In genomic region chr12:1740161-1740948, GRCh38 we compare ENCODE assay signal across 14 cellular contexts. TPM values are rescaled to one million over a fixed set of nuclear protein-coding genes. Genes with fewer than 3 reads are reported as not detected.
DNase-seq lines count a peak whose midpoint lies in the region; ATAC-seq and TF ChIP-seq lines count a peak whose summit lies in the region.
"Had no signal": no experiment of that assay in that cellular context is flagged by ENCODE, and none has a peak within 500 bp of the region (broad histone marks: within the 10 kb centered on the region; RNA-seq: fewer than 3 reads in every experiment).

No MANE protein-coding gene starts in this region.

- DNase-seq in cardiac muscle cell (ENCODE audit: low read depth in 1 of 2, low spot score in 1 of 2), result peak in 1 of 2 donors; percentile 11
- no peak for DNase-seq in Right ventricle myocardium inferior (ENCODE audit: missing footprints)
- DNase-seq in WTC11 (ENCODE audit: low spot score), result no peak
- no peak for DNase-seq in mucosa of descending colon
- DNase-seq in NCI-H1105 treated with DMSO at 0.1 percent for 48 hours (lab: John Stamatoyannopoulos, UW), result no peak
- DNase-seq in neural progenitor cell (ENCODE audit: low spot score), result no peak
- DNase-seq in NCI-H2196 treated with DMSO at 0.1 percent for 48 hours (lab: John Stamatoyannopoulos, UW; ENCODE audit: unreplicated experiment), result no peak
- DNase-seq: activated naive CD4-positive, alpha-beta T cell treated with anti-CD3 and anti-CD28 coated beads for 36 hours; GDM1; KG1; NCI-H2081; T1000 had no signal

- no peaks in the 10 kb centered on the region for H3K9me3 ChIP-seq in cardiac muscle cell (ENCODE audit: low read depth)
- H3K9me3 ChIP-seq in mucosa of descending colon, result no peaks in the 10 kb centered on the region
- H3K9me3 ChIP-seq in neural progenitor cell (ENCODE audit: low read depth), result no peaks in the 10 kb centered on the region

- POLR2A ChIA-PET in WTC11 (lab: Charles Lee), result no interaction called here

- H3K27me3 ChIP-seq in cardiac muscle cell (no peaks in the 10 kb centered on the region), neural progenitor cell (no peaks in the 10 kb centered on the region)

- peaks cover 37% of the 10 kb centered on the region for H3K4me1 Mint-ChIP-seq in WTC11
- peaks cover 10% of the 10 kb centered on the region for H3K4me1 Mint-ChIP-seq in neural progenitor cell

- H3K4me3 ChIP-seq in cardiac muscle cell, result no peak overlapping the region
- H3K4me3 ChIP-seq in mucosa of descending colon, result no peak overlapping the region
- no peak overlapping the region for H3K4me3 ChIP-seq in neural progenitor cell
- H3K4me3 ChIP-seq: skin epidermis had no signal

- CTCF ChIA-PET in WTC11 (lab: Charles Lee), result interaction anchor here (0.9 to 1.5 kb wide), 2 partner anchors 30 to 87 kb away, joined by 4 read pairs; no protein-coding TSS in a partner anchor

- no peak overlapping the region for H3K4me2 ChIP-seq in neural progenitor cell

- H3K9me3 Mint-ChIP-seq in WTC11 (no peaks in the 10 kb centered on the region), neural progenitor cell (peaks cover 13% of the 10 kb centered on the region)
- H3K9me3 Mint-ChIP-seq: activated naive CD4-positive, alpha-beta T cell treated with anti-CD3 and anti-CD28 coated beads for 36 hours had no signal

- H3K27me3 Mint-ChIP-seq in WTC11 (ENCODE audit: low read depth), result no peaks in the 10 kb centered on the region
- H3K27me3 Mint-ChIP-seq in neural progenitor cell (ENCODE audit: insufficient read depth, low read depth), result no peaks in the 10 kb centered on the region

- no peak overlapping the region for H3K9ac ChIP-seq in neural progenitor cell

- peaks cover 35% of the 10 kb centered on the region for H4K20me1 ChIP-seq in neural progenitor cell (ENCODE audit: low read depth)

- no peaks in the 10 kb centered on the region for H3F3A ChIP-seq in neural progenitor cell (ENCODE audit: low read depth)

- ATAC-seq in Right ventricle myocardium inferior, result no peak
- no peak for ATAC-seq in WTC11
- ATAC-seq in mucosa of descending colon, result peak; percentile 77
- ATAC-seq in HG03108 (IDR thresholded peaks at IDR 0.05; ENCODE audit: unreplicated experiment), result no peak

- intact Hi-C loops in Right ventricle myocardium inferior (cut with DNase I) (no loop called here), mucosa of descending colon (cut with DNase I, micrococcal nuclease) (no loop called here)

- TF ChIP-seq CTCF in cardiac muscle cell (IDR thresholded peaks at IDR 0.05; ENCODE audit: low read depth, low read length) (no peak), WTC11 (IDR thresholded peaks at IDR 0.05) (no peak), mucosa of descending colon (IDR thresholded peaks at IDR 0.05) (no peak), neural progenitor cell (IDR thresholded peaks at IDR 0.05) (no peak)

- H3K36me3 ChIP-seq in cardiac muscle cell (no peaks in the 10 kb centered on the region), mucosa of descending colon (ENCODE audit: low read depth) (no peaks in the 10 kb centered on the region), neural progenitor cell (no peaks in the 10 kb centered on the region)

- no peak overlapping the region for H3K4me3 Mint-ChIP-seq in WTC11
- no peak overlapping the region for H3K4me3 Mint-ChIP-seq in neural progenitor cell
- H3K4me3 Mint-ChIP-seq: activated naive CD4-positive, alpha-beta T cell treated with anti-CD3 and anti-CD28 coated beads for 36 hours had no signal

- H3K36me3 Mint-ChIP-seq in WTC11, result peaks cover 4% of the 10 kb centered on the region
- peaks cover 10% of the 10 kb centered on the region for H3K36me3 Mint-ChIP-seq in neural progenitor cell

- no peak overlapping the region for H2AFZ ChIP-seq in neural progenitor cell (replicated peaks)

- H3K27ac ChIP-seq in cardiac muscle cell (peak overlapping the region; percentile 80), neural progenitor cell (no peak overlapping the region)

- H3K4me1 ChIP-seq in cardiac muscle cell (ENCODE audit: low read depth) (peaks cover 27% of the 10 kb centered on the region), mucosa of descending colon (ENCODE audit: low read depth) (peaks cover 18% of the 10 kb centered on the region), neural progenitor cell (peaks cover 6% of the 10 kb centered on the region)

- H3K79me2 ChIP-seq in neural progenitor cell (ENCODE audit: low read depth), result peaks cover 92% of the 10 kb centered on the region

- peak overlapping the region; percentile 15; the same call in 1 of the 2 replicates for H3K27ac Mint-ChIP-seq in WTC11
- no peak overlapping the region for H3K27ac Mint-ChIP-seq in neural progenitor cell
- H3K27ac Mint-ChIP-seq: activated naive CD4-positive, alpha-beta T cell treated with anti-CD3 and anti-CD28 coated beads for 36 hours had no signal

TF ChIP-seq in WTC11, 78 proteins besides CTCF, POLR2A, EP300 and RAD21:
- TF ChIP-seq, protein P1, sequence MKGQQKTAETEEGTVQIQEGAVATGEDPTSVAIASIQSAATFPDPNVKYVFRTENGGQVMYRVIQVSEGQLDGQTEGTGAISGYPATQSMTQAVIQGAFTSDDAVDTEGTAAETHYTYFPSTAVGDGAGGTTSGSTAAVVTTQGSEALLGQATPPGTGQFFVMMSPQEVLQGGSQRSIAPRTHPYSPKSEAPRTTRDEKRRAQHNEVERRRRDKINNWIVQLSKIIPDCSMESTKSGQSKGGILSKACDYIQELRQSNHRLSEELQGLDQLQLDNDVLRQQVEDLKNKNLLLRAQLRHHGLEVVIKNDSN (CRISPR knock-in tag; IDR thresholded peaks at IDR 0.05), result no peak
- TF ChIP-seq NR1H2 (CRISPR knock-in tag; IDR thresholded peaks at IDR 0.05), result no peak
- TF ChIP-seq FOXP1 (CRISPR knock-in tag; IDR thresholded peaks at IDR 0.05; ENCODE audit: borderline replicate concordance), result no peak
- no peak for TF ChIP-seq ZBTB43 (CRISPR knock-in tag; IDR thresholded peaks at IDR 0.05)
- no peak for TF ChIP-seq CREM (CRISPR knock-in tag; IDR thresholded peaks at IDR 0.05)
- no peak for TF ChIP-seq SOX15 (CRISPR knock-in tag; IDR thresholded peaks at IDR 0.05)

RNA-seq across cellular contexts. Expression of gene ADIPOR2, which starts 49.5 kb away (rescaled TPM):
- total RNA-seq in cardiac muscle cell, result 25.0 and 25.7 TPM in 2 replicates
- 5.8 and 7.1 TPM in 2 replicates for polyA plus RNA-seq in cardiac muscle cell
- total RNA-seq in Right ventricle myocardium inferior, result 38.4 TPM
- total RNA-seq in WTC11 (2021), result 36.0 to 39.2 TPM (median 38.4 TPM) in 3 replicates
- total RNA-seq in mucosa of descending colon, result 100 to 1,000 TPM in 1 of 3 donors, 10 to 100 TPM in 2; 76.1 to 119 (median 98.5) TPM
- total RNA-seq in neural progenitor cell (ENCODE audit: low replicate concordance), result 29.6 and 33.6 TPM in 2 replicates
